8 cellular contexts compared by ENCODE assay signal in genomic region chr12:51814311-51815088, GRCh38. TPM values are rescaled to one million over a fixed set of nuclear protein-coding genes. Genes with fewer than 3 reads are reported as not detected.
DNase-seq lines count a peak whose midpoint lies in the region; ATAC-seq and TF ChIP-seq lines count a peak whose summit lies in the region.

No MANE protein-coding gene starts in this region.

- H3K4me1 ChIP-seq in left lung = peaks cover 3 to 18% of the 10 kb centered on the region in 2 donors

- H3K9me3 ChIP-seq in left lung = no peaks in the 10 kb centered on the region

- ATAC-seq in left lung (peak; percentile 95), GM21717 (IDR thresholded peaks at IDR 0.05; ENCODE audit: unreplicated experiment) (no peak), HG03520 (IDR thresholded peaks at IDR 0.05; ENCODE audit: unreplicated experiment) (no peak)

- peak; percentile 53 to 65 for TF ChIP-seq CTCF in left lung (IDR thresholded peaks at IDR 0.05)

- intact Hi-C loops in left lung (cut with DNase I) = no loop called here

- no peaks in the 10 kb centered on the region for H3K36me3 ChIP-seq in left lung

- DNase-seq in EL = peak; percentile 79
- DNase-seq in NCI-H1092 treated with DMSO at 0.1 percent for 48 hours (lab: John Stamatoyannopoulos, UW) = peak; percentile 41
- peak; percentile 46 for DNase-seq in activated CD4-positive, alpha-beta T cell treated with anti-CD3 and anti-CD28 coated beads, Interleukin-2, amount 50 U/mL, for 24 hours (ENCODE audit: low read depth in 1 of 2, low spot score in 1 of 2)
- peak; percentile 53 to 76 for DNase-seq in dermis microvascular lymphatic vessel endothelial cell (ENCODE audit: low read depth in 2 of 2)
- DNase-seq in left lung = peak; percentile 84 to 94
- peak; percentile 55 for DNase-seq in stimulated activated CD4-positive, alpha-beta T cell treated with anti-CD3 and anti-CD28 coated beads, Interleukin-1b, Interleukin-23, amount 100 ng/mL, for 48 hours

- peak overlapping the region; percentile 67 to 85 for H3K27ac ChIP-seq in left lung

- H3K27me3 ChIP-seq in left lung = peaks cover 0 to 59% of the 10 kb centered on the region in 2 donors

- H3K4me3 ChIP-seq in left lung = peak overlapping the region; percentile 40 to 50

RNA-seq across cellular contexts. Expression of gene FIGNL2, which starts 34.0 kb away (rescaled TPM):
- total RNA-seq in dermis microvascular lymphatic vessel endothelial cell = 0.39 and 1.3 TPM in 2 replicates
- 1 to 10 TPM in 1 of 2 donors, under 1 TPM in 1; 0.58 to 1.0 TPM for total RNA-seq in left lung
